1 cellular context compared by ENCODE assay signal in genomic region chr5:53172073-53172472, GRCh38.
TF ChIP-seq lines count a peak whose summit lies in the region.

No MANE protein-coding gene starts in this region.

TF ChIP-seq in HEK293, 187 proteins besides CTCF, POLR2A, EP300 and RAD21:
- TF ChIP-seq PRDM1 (tag by site-specific recombination; IDR thresholded peaks at IDR 0.05): peak; percentile 94; the same call in 1 of the 2 replicates
